Comparison of ENCODE assay signal across 8 cellular contexts in the genomic region with DNA sequence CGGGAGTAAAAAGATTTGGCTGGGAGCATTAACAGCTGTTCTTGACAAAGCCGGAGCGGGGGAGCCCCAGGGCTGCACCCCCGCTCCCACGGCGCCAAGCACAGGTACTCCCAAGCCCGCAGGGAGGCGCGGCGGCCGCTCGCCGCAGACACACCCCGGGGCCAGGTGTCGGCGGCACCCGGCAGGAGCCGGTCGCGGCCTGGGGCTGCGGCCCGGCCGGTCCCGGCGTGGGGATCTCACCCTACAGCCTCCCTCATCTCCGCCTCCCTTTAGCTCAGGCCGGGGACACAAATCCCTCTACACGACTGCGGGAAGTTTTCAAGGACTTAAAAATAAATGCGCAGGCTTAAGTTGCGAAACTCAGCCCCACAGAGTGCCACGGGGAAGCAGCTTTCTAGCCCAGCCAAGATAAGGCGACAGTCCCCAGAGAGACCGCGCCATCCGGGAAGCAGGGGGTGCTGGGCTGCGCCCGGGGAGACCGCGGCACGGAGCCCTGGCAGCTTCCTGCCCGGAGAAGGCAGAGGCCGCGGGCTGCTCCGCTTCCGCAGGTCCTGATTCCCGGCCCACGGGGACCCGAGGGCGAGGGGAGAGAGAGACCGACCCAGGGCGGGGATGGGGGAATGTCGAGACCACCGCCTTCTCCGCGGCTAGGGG. TPM values are rescaled to one million over a fixed set of nuclear protein-coding genes. Genes with fewer than 3 reads are reported as not detected.
DNase-seq lines count a peak whose midpoint lies in the region; ATAC-seq and TF ChIP-seq lines count a peak whose summit lies in the region.

No MANE protein-coding gene starts in this region.

- H3K27me3 Mint-ChIP-seq in activated T-helper 1 cell treated with anti-CD3 and anti-CD28 coated beads, Interleukin-12 subunit alpha, Interleukin-12 subunit beta, Interleukin-2, Interleukin-4 antibody, amounts not matched to agents 30 ng/mL and 10 ng/mL and 1 ng/mL, durations not matched to agents 14 hours and 24 hours and 36 hours (ENCODE audit: insufficient read depth), result peaks cover 51% of the 10 kb centered on the region

- H3K27ac Mint-ChIP-seq in activated T-helper 1 cell treated with anti-CD3 and anti-CD28 coated beads, Interleukin-12 subunit alpha, Interleukin-12 subunit beta, Interleukin-2, Interleukin-4 antibody, amounts not matched to agents 30 ng/mL and 10 ng/mL and 1 ng/mL, durations not matched to agents 14 hours and 24 hours and 36 hours, result no peak overlapping the region

- peak; percentile 43 for ATAC-seq in HG02763 (IDR thresholded peaks at IDR 0.05; ENCODE audit: unreplicated experiment)

- DNase-seq in AG09309 (ENCODE audit: low read depth) (no peak), NCI-H146 (lab: John Stamatoyannopoulos, UW) (peak; percentile 45), glomerular visceral epithelial cell (ENCODE audit: extremely low spot score) (peak; percentile 45), amniotic stem cell (lab: John Stamatoyannopoulos, UW) (no peak)
- DNase-seq in activated T-helper 1 cell treated with anti-CD3 and anti-CD28 coated beads, Interleukin-12 subunit alpha, Interleukin-12 subunit beta, Interleukin-2, Interleukin-4 antibody, amounts not matched to agents 30 ng/mL and 10 ng/mL and 1 ng/mL, durations not matched to agents 14 hours and 24 hours and 36 hours (ENCODE audit: low spot score), result no peak

- H3K27ac ChIP-seq in neutrophil, result peak overlapping the region; percentile 47

- peak; percentile 50 for TF ChIP-seq POLR2A in GM15510 (IDR thresholded peaks at IDR 0.05; ENCODE audit: borderline replicate concordance, extremely low read depth, insufficient read length)

- H3K9me3 ChIP-seq in neutrophil, result no peaks in the 10 kb centered on the region

- intact Hi-C loops in activated T-helper 1 cell treated with anti-CD3 and anti-CD28 coated beads, Interleukin-12 subunit alpha, Interleukin-12 subunit beta, Interleukin-2, Interleukin-4 antibody, amounts not matched to agents 30 ng/mL and 10 ng/mL and 1 ng/mL, durations not matched to agents 14 hours and 24 hours and 36 hours (cut with micrococcal nuclease), result loop anchor here (5.0 to 10.0 kb wide), 2 partner anchors 215 to 258 kb away; a partner anchor contains a TSS

- TF ChIP-seq CTCF in AG09309 (IDR thresholded peaks at IDR 0.05; ENCODE audit: control insufficient read depth, insufficient read depth, low read depth, low read length, missing control alignments), result peak; percentile 4
- TF ChIP-seq CTCF in neutrophil (IDR thresholded peaks at IDR 0.05), result no peak

- no peaks in the 10 kb centered on the region for H3K9me3 Mint-ChIP-seq in activated T-helper 1 cell treated with anti-CD3 and anti-CD28 coated beads, Interleukin-12 subunit alpha, Interleukin-12 subunit beta, Interleukin-2, Interleukin-4 antibody, amounts not matched to agents 30 ng/mL and 10 ng/mL and 1 ng/mL, durations not matched to agents 14 hours and 24 hours and 36 hours

- no peaks in the 10 kb centered on the region for H3K36me3 Mint-ChIP-seq in activated T-helper 1 cell treated with anti-CD3 and anti-CD28 coated beads, Interleukin-12 subunit alpha, Interleukin-12 subunit beta, Interleukin-2, Interleukin-4 antibody, amounts not matched to agents 30 ng/mL and 10 ng/mL and 1 ng/mL, durations not matched to agents 14 hours and 24 hours and 36 hours (ENCODE audit: low read depth)

- peaks cover 5% of the 10 kb centered on the region for H3K4me1 Mint-ChIP-seq in activated T-helper 1 cell treated with anti-CD3 and anti-CD28 coated beads, Interleukin-12 subunit alpha, Interleukin-12 subunit beta, Interleukin-2, Interleukin-4 antibody, amounts not matched to agents 30 ng/mL and 10 ng/mL and 1 ng/mL, durations not matched to agents 14 hours and 24 hours and 36 hours (ENCODE audit: low read depth)

- H3K27me3 ChIP-seq in neutrophil, result peaks cover 65% of the 10 kb centered on the region

- peak overlapping the region; percentile 81 for H3K4me3 Mint-ChIP-seq in activated T-helper 1 cell treated with anti-CD3 and anti-CD28 coated beads, Interleukin-12 subunit alpha, Interleukin-12 subunit beta, Interleukin-2, Interleukin-4 antibody, amounts not matched to agents 30 ng/mL and 10 ng/mL and 1 ng/mL, durations not matched to agents 14 hours and 24 hours and 36 hours

- peak overlapping the region; percentile 64 for H3K4me3 ChIP-seq in AG09309 (ENCODE audit: control insufficient read depth, low read depth, low read length)
- H3K4me3 ChIP-seq in neutrophil (ENCODE audit: low read depth in 1 of 2, low read length in 1 of 2), result peak overlapping the region; percentile 70 to 78

- peaks cover 16 to 25% of the 10 kb centered on the region in 2 experiments for H3K4me1 ChIP-seq in neutrophil (ENCODE audit: control insufficient read depth in 1 of 2, insufficient read depth in 1 of 2, low read depth in 1 of 2, low read length in 1 of 2)

- H3K36me3 ChIP-seq in neutrophil, result no peaks in the 10 kb centered on the region

RNA-seq across cellular contexts. Expression of a gene that starts 0.5 kb away (rescaled TPM):
- total RNA-seq in activated T-helper 1 cell treated with anti-CD3 and anti-CD28 coated beads, Interleukin-12 subunit alpha, Interleukin-12 subunit beta, Interleukin-2, Interleukin-4 antibody, amounts not matched to agents 30 ng/mL and 10 ng/mL and 1 ng/mL, durations not matched to agents 14 hours and 24 hours and 36 hours, result 0.49 and 0.69 TPM in 2 replicates

Comparison
In these comparisons a context has a peak if more than half of its experiments do, and no peak if none do; other contexts are left out.
1. DNase-seq: peak in NCI-H146 (single experiment) and glomerular visceral epithelial cell (single experiment); none in AG09309 (single experiment), activated T-helper 1 cell treated with anti-CD3 and anti-CD28 coated beads, Interleukin-12 subunit alpha, Interleukin-12 subunit beta, Interleukin-2, Interleukin-4 antibody, amounts not matched to agents 30 ng/mL and 10 ng/mL and 1 ng/mL, durations not matched to agents 14 hours and 24 hours and 36 hours (single experiment) and amniotic stem cell (single experiment).